Comparison of ENCODE assay signal across 13 cellular contexts in genomic region chr5:174998131-174998730, GRCh38.
"Had no signal": no experiment of that assay in that cellular context is flagged by ENCODE, and none has a peak within 500 bp of the region (broad histone marks: within the 10 kb centered on the region; RNA-seq: fewer than 3 reads in every experiment).

No MANE protein-coding gene starts in this region.

- H3K4me2 ChIP-seq: neural progenitor cell had no signal

- H2AFZ ChIP-seq: neural progenitor cell, parathyroid adenoma had no signal

- ATAC-seq: activated CD4-positive, CD25-positive, alpha-beta regulatory T cell treated with anti-CD3 and anti-CD28 coated beads, Interleukin-2, amount 50 U/mL, for 24 hours; activated T-cell treated with anti-CD3 and anti-CD28 coated beads, Interleukin-2, amount 50 U/mL, for 72 hours; effector memory CD8-positive, alpha-beta T cell; left ventricle myocardium superior; stimulated activated effector memory CD8-positive, alpha-beta T cell treated with anti-CD3 and anti-CD28 coated beads, Interleukin-12 subunit alpha, Interleukin-12 subunit beta, amount 100 ng/mL, for 72 hours had no signal

- H3K36me3 Mint-ChIP-seq: neural progenitor cell; stimulated activated effector memory CD8-positive, alpha-beta T cell treated with anti-CD3 and anti-CD28 coated beads, Interleukin-12 subunit alpha, Interleukin-12 subunit beta, amount 100 ng/mL, for 72 hours had no signal

- DNase-seq: activated CD4-positive, alpha-beta T cell treated with anti-CD3 and anti-CD28 coated beads, Interleukin-2, amount 50 U/mL, for 48 hours; activated CD8-positive, alpha-beta memory T cell treated with anti-CD3 and anti-CD28 coated beads, Interleukin-2, amount 50 U/mL, for 4 hours; activated T-cell treated with anti-CD3 and anti-CD28 coated beads, Interleukin-2, amount 50 U/mL, for 72 hours; effector memory CD8-positive, alpha-beta T cell; left ventricle myocardium superior; mesendoderm; tibial artery had no signal

- H3K4me3 Mint-ChIP-seq: effector memory CD8-positive, alpha-beta T cell; neural progenitor cell; stimulated activated effector memory CD8-positive, alpha-beta T cell treated with anti-CD3 and anti-CD28 coated beads, Interleukin-12 subunit alpha, Interleukin-12 subunit beta, amount 100 ng/mL, for 72 hours had no signal

- H3K36me3 ChIP-seq: neural progenitor cell, tibial artery had no signal

- H3K79me2 ChIP-seq: parathyroid adenoma had no signal

- H3K4me3 ChIP-seq: neural progenitor cell, skin epidermis, tibial artery had no signal

- H3K4me1 ChIP-seq: parathyroid adenoma, tibial artery had no signal

- H3K27ac ChIP-seq: epithelial cell of prostate, neural progenitor cell, parathyroid adenoma, skin epidermis, tibial artery had no signal

- H3K27ac Mint-ChIP-seq: activated T-cell treated with anti-CD3 and anti-CD28 coated beads, Interleukin-2, amount 50 U/mL, for 72 hours; effector memory CD8-positive, alpha-beta T cell; neural progenitor cell; stimulated activated effector memory CD8-positive, alpha-beta T cell treated with anti-CD3 and anti-CD28 coated beads, Interleukin-12 subunit alpha, Interleukin-12 subunit beta, amount 100 ng/mL, for 72 hours had no signal

- H3K9ac ChIP-seq: neural progenitor cell, parathyroid adenoma had no signal
